In the genomic region with DNA sequence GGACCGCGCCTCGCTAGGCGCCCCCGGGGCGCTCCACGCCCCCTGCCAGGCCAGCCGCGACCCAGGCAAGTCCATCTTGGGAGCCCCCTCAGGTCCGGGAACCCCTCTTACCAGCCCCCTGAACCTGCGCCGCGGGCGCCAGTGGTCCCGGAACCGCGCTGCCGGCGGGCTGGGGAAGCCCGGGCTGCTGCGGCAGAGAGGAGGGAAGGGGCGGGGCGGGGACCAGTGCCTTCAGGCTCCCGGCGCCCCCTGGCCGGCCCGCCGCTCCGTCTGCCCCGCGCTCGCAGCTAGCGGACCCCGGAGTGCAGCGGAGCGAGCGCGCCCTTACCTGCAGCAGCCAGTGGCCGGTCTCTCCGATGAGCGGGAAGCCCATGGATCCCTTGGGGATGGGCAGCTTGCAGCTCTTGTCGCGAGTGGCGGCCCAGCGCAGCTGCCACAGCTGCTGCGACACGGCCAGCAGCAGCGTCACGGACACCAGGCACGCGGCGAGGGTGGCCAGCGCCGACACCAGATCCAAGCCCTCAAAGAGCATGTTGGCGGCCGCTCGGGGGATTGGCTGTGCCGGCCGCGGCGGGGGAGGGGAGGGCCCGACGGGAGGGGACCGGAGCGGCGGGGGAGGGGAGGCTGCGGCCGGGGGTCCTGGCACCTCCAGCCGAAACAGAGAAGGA, we compare ENCODE assay signal across 8 cellular contexts. TPM values are rescaled to one million over a fixed set of nuclear protein-coding genes. Genes with fewer than 3 reads are reported as not detected.
DNase-seq lines count a peak whose midpoint lies in the region; ATAC-seq and TF ChIP-seq lines count a peak whose summit lies in the region.

A gene with protein sequence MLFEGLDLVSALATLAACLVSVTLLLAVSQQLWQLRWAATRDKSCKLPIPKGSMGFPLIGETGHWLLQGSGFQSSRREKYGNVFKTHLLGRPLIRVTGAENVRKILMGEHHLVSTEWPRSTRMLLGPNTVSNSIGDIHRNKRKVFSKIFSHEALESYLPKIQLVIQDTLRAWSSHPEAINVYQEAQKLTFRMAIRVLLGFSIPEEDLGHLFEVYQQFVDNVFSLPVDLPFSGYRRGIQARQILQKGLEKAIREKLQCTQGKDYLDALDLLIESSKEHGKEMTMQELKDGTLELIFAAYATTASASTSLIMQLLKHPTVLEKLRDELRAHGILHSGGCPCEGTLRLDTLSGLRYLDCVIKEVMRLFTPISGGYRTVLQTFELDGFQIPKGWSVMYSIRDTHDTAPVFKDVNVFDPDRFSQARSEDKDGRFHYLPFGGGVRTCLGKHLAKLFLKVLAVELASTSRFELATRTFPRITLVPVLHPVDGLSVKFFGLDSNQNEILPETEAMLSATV (minus strand): TSS at position 560 of the 668 bp plus-strand sequence. CDS start 28 bp downstream, at position 532.

- H2AFZ ChIP-seq in hepatocyte = peak within 1 kb of the TSS; percentile 31

- no peaks in the 10 kb centered on the region for H3K9me2 ChIP-seq in hepatocyte (replicated peaks; ENCODE audit: insufficient read depth)

- intact Hi-C loops in sigmoid colon (cut with DNase I) = loop anchor here (5.0 kb wide), 1 partner anchor 530 kb away; no protein-coding TSS in a partner anchor

- no peaks in the 10 kb centered on the region for H3K79me2 ChIP-seq in hepatocyte

- WGBS in hepatocyte (ENCODE audit: low lambda C conversion rate, missing lambda C conversion rate) = 1% methylated on average over 26 of the region's 69 CpGs
- 2% methylated on average over 69 of the region's 69 CpGs for WGBS in sigmoid colon, 2 donors

- TF ChIP-seq EP300 in sigmoid colon (IDR thresholded peaks at IDR 0.05) = no peak

- H3K4me3 ChIP-seq in hepatocyte (peak within 1 kb of the TSS; percentile 52), sigmoid colon (peak within 1 kb of the TSS; percentile 31 to 55 (median 44))

- H3K27me3 ChIP-seq in hepatocyte = peaks cover 69% of the 10 kb centered on the region
- H3K27me3 ChIP-seq in sigmoid colon = peaks cover 38 to 91% (median 51%) of the 10 kb centered on the region in 3 donors

- H3K4me1 ChIP-seq in hepatocyte (ENCODE audit: insufficient read depth) = peaks cover 53% of the 10 kb centered on the region
- H3K4me1 ChIP-seq in sigmoid colon = peaks cover 0 to 76% (median 73%) of the 10 kb centered on the region in 4 donors

- peak within 1 kb of the TSS; percentile 25 for H3K27ac Mint-ChIP-seq in activated naive CD4-positive, alpha-beta T cell treated with anti-CD3 and anti-CD28 coated beads, Interleukin-2, amount 10 ng/mL, durations not matched to agents 7 days and 5 days

- no peak for TF ChIP-seq POLR2A in sigmoid colon (IDR thresholded peaks at IDR 0.05)

- no peaks in the 10 kb centered on the region for H3K36me3 ChIP-seq in hepatocyte (replicated peaks; ENCODE audit: insufficient read depth, low read depth)
- no peaks in the 10 kb centered on the region for H3K36me3 ChIP-seq in sigmoid colon

- H3K27ac ChIP-seq in hepatocyte = peak within 1 kb of the TSS; percentile 83
- H3K27ac ChIP-seq in sigmoid colon = peak within 1 kb of the TSS in 1 of 4 donors; percentile 27

- H3K36me3 Mint-ChIP-seq in activated naive CD4-positive, alpha-beta T cell treated with anti-CD3 and anti-CD28 coated beads, Interleukin-2, amount 10 ng/mL, durations not matched to agents 7 days and 5 days = peaks cover 10% of the 10 kb centered on the region

- no peak for ATAC-seq in GM18873 (IDR thresholded peaks at IDR 0.05; ENCODE audit: low FRiP score, unreplicated experiment)

- no peaks in the 10 kb centered on the region for H4K20me1 ChIP-seq in hepatocyte (ENCODE audit: insufficient read depth, poor library complexity, severe bottlenecking)

- H3K27me3 Mint-ChIP-seq in activated naive CD4-positive, alpha-beta T cell treated with anti-CD3 and anti-CD28 coated beads, Interleukin-2, amount 10 ng/mL, durations not matched to agents 7 days and 5 days = peaks cover 99% of the 10 kb centered on the region

- DNase-seq in NCI-H748 (lab: John Stamatoyannopoulos, UW; ENCODE audit: unreplicated experiment) (peak; percentile 55), NCI-H748 treated with DMSO at 0.1 percent for 48 hours (lab: John Stamatoyannopoulos, UW) (no peak), hepatocyte (ENCODE audit: low spot score) (peak; percentile 40), sigmoid colon (peak; percentile 60), inferior parietal cortex (ENCODE audit: extremely low spot score) (no peak), A172 (ENCODE audit: low spot score) (no peak)
- DNase-seq in activated naive CD4-positive, alpha-beta T cell treated with anti-CD3 and anti-CD28 coated beads, Interleukin-2, amount 10 ng/mL, durations not matched to agents 7 days and 5 days = peak; percentile 14

- peak within 1 kb of the TSS; percentile 59 for H3K4me3 Mint-ChIP-seq in activated naive CD4-positive, alpha-beta T cell treated with anti-CD3 and anti-CD28 coated beads, Interleukin-2, amount 10 ng/mL, durations not matched to agents 7 days and 5 days

- H3K9me3 ChIP-seq in hepatocyte (ENCODE audit: low read depth) = no peaks in the 10 kb centered on the region
- no peaks in the 10 kb centered on the region for H3K9me3 ChIP-seq in sigmoid colon

- TF ChIP-seq CTCF in hepatocyte (IDR thresholded peaks at IDR 0.05; ENCODE audit: poor library complexity) = no peak
- TF ChIP-seq CTCF in sigmoid colon (IDR thresholded peaks at IDR 0.05) = no peak

- H3K4me2 ChIP-seq in hepatocyte = peak within 1 kb of the TSS; percentile 97

- peaks cover 37% of the 10 kb centered on the region for H3K4me1 Mint-ChIP-seq in activated naive CD4-positive, alpha-beta T cell treated with anti-CD3 and anti-CD28 coated beads, Interleukin-2, amount 10 ng/mL, durations not matched to agents 7 days and 5 days

- CTCF ChIA-PET in activated naive CD4-positive, alpha-beta T cell treated with anti-CD3 and anti-CD28 coated beads, Interleukin-2, amount 10 ng/mL, durations not matched to agents 7 days and 5 days (lab: Charles Lee) = no interaction called here

- no peaks in the 10 kb centered on the region for H3K9me3 Mint-ChIP-seq in activated naive CD4-positive, alpha-beta T cell treated with anti-CD3 and anti-CD28 coated beads, Interleukin-2, amount 10 ng/mL, durations not matched to agents 7 days and 5 days

RNA-seq across cellular contexts. Expression of the gene that starts here (rescaled TPM):
- total RNA-seq in hepatocyte = 5.2 and 6.5 TPM in 2 replicates
- polyA plus RNA-seq in hepatocyte = 2.3 and 3.9 TPM in 2 replicates
- 1 to 10 TPM in 3 of 4 donors, under 1 TPM in 1; 0.68 to 5.0 (median 3.0) TPM for total RNA-seq in sigmoid colon
- polyA plus RNA-seq in sigmoid colon = 1 to 10 TPM in 2 of 3 donors, under 1 TPM in 1; 0.46 to 2.8 (median 1.2) TPM
- total RNA-seq in A172 (2014; rRNA removed; shearing (Covaris generic)) = 0.02 and 0.12 TPM in 2 replicates

Comparison
In these comparisons a context has a peak if more than half of its experiments do, and no peak if none do; other contexts are left out.
1. DNase-seq: peak in NCI-H748 (single experiment), activated naive CD4-positive, alpha-beta T cell treated with anti-CD3 and anti-CD28 coated beads, Interleukin-2, amount 10 ng/mL, durations not matched to agents 7 days and 5 days (single experiment), hepatocyte (single experiment) and sigmoid colon (single experiment); none in NCI-H748 treated with DMSO at 0.1 percent for 48 hours (single experiment), inferior parietal cortex (single experiment) and A172 (single experiment).